Comparison of ENCODE assay signal across 1 cellular context in the genomic region with DNA sequence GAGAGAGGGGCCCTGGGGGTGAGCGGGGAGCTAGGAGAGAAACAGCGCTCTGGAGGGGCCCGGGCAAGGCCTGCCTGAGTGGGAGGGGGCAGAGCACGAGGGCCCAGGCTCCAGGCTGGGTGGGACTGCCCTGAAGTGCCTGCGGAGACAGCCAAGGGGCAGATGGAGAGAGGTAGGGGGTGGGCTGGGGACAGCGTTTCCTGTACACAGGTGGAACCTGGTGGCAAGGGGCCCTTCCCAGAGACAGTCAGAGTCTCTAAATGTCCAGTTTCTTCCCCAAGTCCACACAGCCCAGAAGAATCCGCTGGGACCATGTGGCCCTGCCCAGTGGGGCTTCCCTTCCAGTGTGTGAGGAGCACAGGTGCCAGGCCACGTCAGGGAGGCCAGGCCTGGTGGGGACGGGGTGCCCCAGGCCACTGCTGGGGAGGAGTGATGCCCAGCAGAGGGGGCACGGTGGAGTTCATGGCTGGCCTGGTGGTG.
TF ChIP-seq lines count a peak whose summit lies in the region.

No MANE protein-coding gene starts in this region.

TF ChIP-seq in SK-N-SH treated with all-trans-retinoic acid at 6 μM for 48 hours, 23 proteins besides CTCF, POLR2A, EP300 and RAD21 (continued from another document):
- no peak for TF ChIP-seq TCF4 (CRISPR knock-in tag; IDR thresholded peaks at IDR 0.05; ENCODE audit: borderline replicate concordance)
